ENCODE assay signal across 8 cellular contexts in genomic region chr3:113696658-113697191, GRCh38. TPM values are rescaled to one million over a fixed set of nuclear protein-coding genes. Genes with fewer than 3 reads are reported as not detected.
DNase-seq lines count a peak whose midpoint lies in the region; ATAC-seq and TF ChIP-seq lines count a peak whose summit lies in the region.

No MANE protein-coding gene starts in this region.

- peak overlapping the region; percentile 77 for H3K18ac ChIP-seq in IMR-90 (ENCODE audit: low read depth, low read length)

- TF ChIP-seq POLR2A in IMR-90 (IDR thresholded peaks at IDR 0.05; ENCODE audit: low read depth, low read length), result no peak

- CTCF ChIA-PET in IMR-90 (lab: Yijun Ruan, JAX), result no interaction called here
- CTCF ChIA-PET in OCI-LY7 (lab: Charles Lee; ENCODE audit: unreplicated experiment), result interaction anchor here (0.7 kb wide), 1 partner anchor 9 kb away, joined by 3 read pairs; no protein-coding TSS in a partner anchor

- peaks cover 23 to 42% of the 10 kb centered on the region in 2 experiments for H3K79me1 ChIP-seq in IMR-90 (ENCODE audit: low read depth in 1 of 2, low read length in 2 of 2)

- peak overlapping the region; percentile 96 for H2BK120ac ChIP-seq in IMR-90 (ENCODE audit: low read depth, low read length)

- peak overlapping the region; percentile 92 for H3K9ac ChIP-seq in IMR-90 (ENCODE audit: low read depth, low read length)

- peak; percentile 35; the same call in 1 of the 2 replicates for TF ChIP-seq CTCF in IMR-90 (conservative IDR thresholded peaks at IDR 0.05; ENCODE audit: low read depth, low read length)
- TF ChIP-seq CTCF in OCI-LY7 (conservative IDR thresholded peaks at IDR 0.05; ENCODE audit: low read length), result no peak

- peaks cover 32% of the 10 kb centered on the region; the same call in 1 of the 2 replicates for H3K79me2 ChIP-seq in OCI-LY7 (ENCODE audit: insufficient read depth, low read depth, low read length)

- intact Hi-C loops in IMR-90 (cut with micrococcal nuclease), result no loop called here
- intact Hi-C loops in OCI-LY7 (cut with micrococcal nuclease; ENCODE audit: unreplicated experiment), result loop anchor here (1.0 kb wide), 1 partner anchor 49 kb away; no protein-coding TSS in a partner anchor

- H4K20me1 ChIP-seq in IMR-90 (ENCODE audit: insufficient read depth, low read length), result no peaks in the 10 kb centered on the region
- H4K20me1 ChIP-seq in OCI-LY7 (ENCODE audit: insufficient read depth, low read length), result no peaks in the 10 kb centered on the region

- POLR2A ChIA-PET in IMR-90 (lab: Charles Lee; ENCODE audit: unreplicated experiment), result no interaction called here
- POLR2A ChIA-PET in OCI-LY7 (lab: Charles Lee), result interaction anchor here (0.6 to 1.6 kb wide), 8 partner anchors 9 to 96 kb away, joined by 3 to 5 read pairs (median 4); partner anchors contain the start of genes ATP6V1A and NAA50

- H3K4me3 ChIP-seq in IMR-90 (ENCODE audit: insufficient read depth, low read depth, low read length) (peak overlapping the region; percentile 95), OCI-LY7 (ENCODE audit: low read depth, low read length, poor library complexity, severe bottlenecking) (peak overlapping the region; percentile 85), esophagus (ENCODE audit: low read depth in 1 of 2, low read length in 2 of 2) (peak overlapping the region; percentile 65 to 89)

- in situ Hi-C loops in IMR-90 (cut with MboI; ENCODE audit: low sequenced_read_pairs), result no loop called here

- peak overlapping the region; percentile 95 for H4K91ac ChIP-seq in IMR-90 (ENCODE audit: insufficient read depth, low read depth, low read length)

- H3K4me1 ChIP-seq in IMR-90 (ENCODE audit: control insufficient read depth, insufficient read depth, low read length), result peaks cover 4% of the 10 kb centered on the region
- H3K4me1 ChIP-seq in OCI-LY7 (ENCODE audit: insufficient read depth, low read length, poor library complexity, severe bottlenecking), result peaks cover 19% of the 10 kb centered on the region
- H3K4me1 ChIP-seq in esophagus (ENCODE audit: control insufficient read depth in 2 of 2, insufficient read depth in 2 of 2, low read length in 1 of 2), result peaks cover 0 to 3% of the 10 kb centered on the region in 2 donors

- H3K4me2 ChIP-seq in IMR-90 (ENCODE audit: low read depth, low read length) (peak overlapping the region; percentile 95), OCI-LY7 (ENCODE audit: low read length) (peak overlapping the region; percentile 94)

- H3K9me2 ChIP-seq in OCI-LY7 (ENCODE audit: insufficient read depth, low read length), result no peaks in the 10 kb centered on the region

- H3K23ac ChIP-seq in IMR-90 (ENCODE audit: low read depth, low read length), result peak overlapping the region; percentile 99

- H3K36me3 ChIP-seq in IMR-90 (ENCODE audit: control insufficient read depth, insufficient read depth, low read length) (no peaks in the 10 kb centered on the region), OCI-LY7 (ENCODE audit: insufficient read depth, low read length) (no peaks in the 10 kb centered on the region), esophagus (ENCODE audit: control insufficient read depth in 2 of 2, insufficient read depth in 2 of 2, low read length in 1 of 2) (no peaks in the 10 kb centered on the region)

- peak overlapping the region; percentile 99 for H3K4ac ChIP-seq in IMR-90 (ENCODE audit: low read depth, low read length)

- ATAC-seq in GM21576 (IDR thresholded peaks at IDR 0.05; ENCODE audit: unreplicated experiment), result peak; percentile 95
- ATAC-seq in IMR-90 (ENCODE audit: low read depth), result peak; percentile 93

- H4K5ac ChIP-seq in IMR-90 (ENCODE audit: low read depth, low read length), result peak overlapping the region; percentile 94

- DNase-seq in DMS 273 treated with DMSO at 0.1 percent for 48 hours (lab: John Stamatoyannopoulos, UW) (peak; percentile 100), IMR-90 (peak; percentile 99), OCI-LY7 (ENCODE audit: low spot score) (peak; percentile 99), mucosa of gallbladder (ENCODE audit: low spot score) (peak; percentile 99)
- DNase-seq in activated T-cell treated with anti-CD3 and anti-CD28 coated beads, Interleukin-2, amount 50 U/mL, for 1 hour, result peak; percentile 97
- peak; percentile 95 for DNase-seq in stimulated activated CD8-positive, alpha-beta memory T cell treated with anti-CD3 and anti-CD28 coated beads, Interleukin-4, amount 100 ng/mL, for 24 hours (ENCODE audit: low read depth)

- dilution Hi-C loops in IMR-90 (cut with HindIII; ENCODE audit: low sequenced_read_pairs, unreplicated experiment), result no loop called here

- H2AFZ ChIP-seq in IMR-90 (replicated peaks; ENCODE audit: low read length, poor library complexity) (peak overlapping the region; percentile 93), OCI-LY7 (ENCODE audit: low read length) (peak overlapping the region; percentile 97)

- H2BK5ac ChIP-seq in IMR-90 (ENCODE audit: low read depth, low read length, poor library complexity, severe bottlenecking), result peak overlapping the region; percentile 98

- H3K9me3 ChIP-seq in IMR-90 (ENCODE audit: control insufficient read depth, insufficient read depth, low read length) (no peaks in the 10 kb centered on the region), OCI-LY7 (ENCODE audit: low read length) (no peaks in the 10 kb centered on the region), esophagus (ENCODE audit: control insufficient read depth in 2 of 2, insufficient read depth in 1 of 2, low read depth in 1 of 2, low read length in 1 of 2) (no peaks in the 10 kb centered on the region)

- BruUV-seq in IMR-90 (replicated peaks; lab: Mats Ljungman, UMichigan) (no TSS peak), OCI-LY7 (replicated peaks; lab: Mats Ljungman, UMichigan) (no TSS peak)

- H3K27ac ChIP-seq in IMR-90 (ENCODE audit: insufficient read depth, low read length), result peak overlapping the region; percentile 90
- H3K27ac ChIP-seq in OCI-LY7 (ENCODE audit: low read depth, low read length, poor library complexity, severe bottlenecking), result peak overlapping the region; percentile 67
- peak overlapping the region; percentile 98 to 99 for H3K27ac ChIP-seq in esophagus (ENCODE audit: low read depth in 2 of 2, low read length in 1 of 2)

- TF ChIP-seq RAD21 in IMR-90 (IDR thresholded peaks at IDR 0.05; ENCODE audit: low read length), result no peak

- peaks cover 3% of the 10 kb centered on the region for H3K9me1 ChIP-seq in IMR-90 (ENCODE audit: insufficient read depth, low read length)

- peak overlapping the region; percentile 96 for H3K56ac ChIP-seq in IMR-90 (ENCODE audit: extremely low read depth, insufficient read depth, low read length)

- H2BK20ac ChIP-seq in IMR-90 (ENCODE audit: low read depth, low read length), result peak overlapping the region; percentile 69; the same call in 1 of the 2 replicates

- peak overlapping the region; percentile 95 for H2BK15ac ChIP-seq in IMR-90 (ENCODE audit: low read depth, low read length)

- peak overlapping the region; percentile 94 for H2AK9ac ChIP-seq in IMR-90 (replicated peaks; ENCODE audit: low read depth, low read length, poor library complexity)

- H4K8ac ChIP-seq in IMR-90 (ENCODE audit: low read depth in 2 of 2, low read length in 2 of 2), result peak overlapping the region; percentile 90 to 99

- 0% methylated on average over 5 of the region's 31 CpGs; no CpG with 5 or more reads in 1 of the 2 experiments for WGBS in IMR-90 (ENCODE audit: extremely low coverage in 2 of 2, insufficient read length in 1 of 2), 2 experiments
- WGBS in esophagus, 2 donors, result 0 to 1% methylated on average over 30 to 31 of the region's 31 CpGs

- peak overlapping the region; percentile 100 for H3K14ac ChIP-seq in IMR-90 (replicated peaks; ENCODE audit: low read depth, low read length)

- H3K27me3 ChIP-seq in IMR-90 (ENCODE audit: control insufficient read depth, insufficient read depth, low read length) (no peaks in the 10 kb centered on the region), esophagus (ENCODE audit: control insufficient read depth in 1 of 2, insufficient read depth in 2 of 2, low read length in 2 of 2) (no peaks in the 10 kb centered on the region)

- peak overlapping the region; percentile 78; the same call in 1 of the 2 replicates for H2AK5ac ChIP-seq in IMR-90 (ENCODE audit: low read depth, low read length)

TF ChIP-seq in IMR-90, 13 proteins besides CTCF, POLR2A, EP300 and RAD21 (continues in another document):
- no peak for TF ChIP-seq RCOR1 (IDR thresholded peaks at IDR 0.05; ENCODE audit: insufficient replicate concordance, low read length)
- 0 out of 2 replicates have a peak, but pooled peaks have one; percentile 1 for TF ChIP-seq CEBPB (IDR thresholded peaks at IDR 0.05; ENCODE audit: low read depth, low read length)
- TF ChIP-seq ELK1 (IDR thresholded peaks at IDR 0.05; ENCODE audit: borderline replicate concordance, low read depth, low read length), result no peak

RNA-seq across cellular contexts. Expression of gene USF3, which starts 0.3 kb away (rescaled TPM):
- total RNA-seq in IMR-90 (2012; rRNA removed), result 5.2 and 6.1 TPM in 2 replicates
- 2.8 and 3.0 TPM in 2 replicates for polyA plus RNA-seq in IMR-90 (2012; rRNA removed)
- polyA plus RNA-seq in IMR-90 (2012; cell fraction: cytosol; rRNA removed), result 0.74 and 0.76 TPM in 2 replicates
- 0.59 and 3.7 TPM in 2 replicates for polyA plus RNA-seq in IMR-90 (2012; cell fraction: nucleus; rRNA removed; ENCODE audit: low replicate concordance)
- 8.0 and 11.7 TPM in 2 replicates for total RNA-seq in OCI-LY7 (2014; rRNA removed; shearing (Covaris generic))
- 18.1 and 20.0 TPM in 2 replicates for total RNA-seq in OCI-LY7 (2022)
- 1 to 10 TPM; 2.9 to 3.8 TPM for polyA plus RNA-seq in esophagus
- 18.6 TPM for total RNA-seq in mucosa of gallbladder

RNA-seq across cellular contexts. Expression of gene NAA50, which starts 49.3 kb away (rescaled TPM):
- total RNA-seq in IMR-90 (2012; rRNA removed) (115 and 125 TPM in 2 replicates), OCI-LY7 (2022) (159 and 172 TPM in 2 replicates), mucosa of gallbladder (78.6 TPM)
- polyA plus RNA-seq in IMR-90 (2012; rRNA removed) (30.5 and 42.4 TPM in 2 replicates), esophagus (10 to 100 TPM; 24.7 to 69.7 TPM)
- 36.4 and 55.0 TPM in 2 replicates for polyA plus RNA-seq in IMR-90 (2012; cell fraction: cytosol; rRNA removed)
- 22.5 and 26.1 TPM in 2 replicates for polyA plus RNA-seq in IMR-90 (2012; cell fraction: nucleus; rRNA removed; ENCODE audit: low replicate concordance)
- 223 and 225 TPM in 2 replicates for total RNA-seq in OCI-LY7 (2014; rRNA removed; shearing (Covaris generic))

RNA-seq across cellular contexts. Expression of gene ATP6V1A, which starts 50.1 kb away (rescaled TPM):
- total RNA-seq in IMR-90 (2012; rRNA removed) (84.4 and 98.0 TPM in 2 replicates), OCI-LY7 (2022) (63.2 and 77.3 TPM in 2 replicates), mucosa of gallbladder (81.5 TPM)
- polyA plus RNA-seq in IMR-90 (2012; rRNA removed) (12.1 and 15.1 TPM in 2 replicates), esophagus (10 to 100 TPM; 16.1 to 16.6 TPM)
- polyA plus RNA-seq in IMR-90 (2012; cell fraction: cytosol; rRNA removed), result 5.3 and 6.9 TPM in 2 replicates
- polyA plus RNA-seq in IMR-90 (2012; cell fraction: nucleus; rRNA removed; ENCODE audit: low replicate concordance), result 2.6 and 12.8 TPM in 2 replicates
- total RNA-seq in OCI-LY7 (2014; rRNA removed; shearing (Covaris generic)), result 22.1 and 26.5 TPM in 2 replicates

Comparison
In these comparisons a context has a peak if more than half of its experiments do, and no peak if none do; other contexts are left out.
1. Peak in every context shown above with its lines: DNase-seq, ATAC-seq, H3K4me3 ChIP-seq and H3K27ac ChIP-seq.